In the genomic region with DNA sequence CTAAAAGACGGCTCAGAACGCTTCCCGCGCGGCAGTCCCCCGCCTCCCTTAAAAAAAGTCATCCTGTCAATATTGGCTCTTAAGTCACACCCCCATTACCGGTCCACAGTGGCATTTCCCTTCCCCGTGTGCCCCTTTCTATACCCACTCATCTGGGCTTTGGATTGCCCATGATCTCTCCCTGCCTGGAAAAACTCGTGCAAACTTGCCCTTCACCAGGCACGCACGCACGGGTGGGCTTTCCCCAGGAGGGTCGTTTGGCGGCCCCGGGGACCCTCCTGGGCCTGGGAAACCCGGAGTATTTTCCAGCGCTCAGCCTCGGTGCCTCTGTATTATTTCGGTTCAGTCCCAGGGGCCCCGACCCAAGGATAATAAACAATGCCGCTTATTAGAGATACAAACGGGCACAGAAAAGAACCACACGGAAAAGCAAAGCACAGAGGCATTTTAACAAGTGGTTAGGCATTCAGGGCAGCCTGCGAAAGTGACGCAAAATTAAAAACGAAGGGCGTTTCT, we compare ENCODE assay signal across 12 cellular contexts. TPM values are rescaled to one million over a fixed set of nuclear protein-coding genes. Genes with fewer than 3 reads are reported as not detected.
A peak's percentile ranks its signal among the peaks of the same experiment; 100 is the strongest.
DNase-seq lines count a peak whose midpoint lies in the region; ATAC-seq and TF ChIP-seq lines count a peak whose summit lies in the region.
"Had no signal": no experiment of that assay in that cellular context is flagged by ENCODE, and none has a peak within 500 bp of the region (broad histone marks: within the 10 kb centered on the region; RNA-seq: fewer than 3 reads in every experiment).

No MANE protein-coding gene starts in this region.

- H3K4me1 ChIP-seq in heart right ventricle (peaks cover 0 to 83% (median 48%) of the 10 kb centered on the region in 9 donors), esophagus squamous epithelium (peaks cover 13 to 80% (median 19%) of the 10 kb centered on the region in 3 donors), neural progenitor cell (peaks cover 46% of the 10 kb centered on the region), upper lobe of right lung (peaks cover 20% of the 10 kb centered on the region)

- peaks cover 0 to 66% (median 0%) of the 10 kb centered on the region in 7 donors for H3K27me3 ChIP-seq in heart right ventricle
- H3K27me3 ChIP-seq in esophagus squamous epithelium: peaks cover 0 to 70% (median 2%) of the 10 kb centered on the region in 4 donors
- H3K27me3 ChIP-seq in neural progenitor cell: peaks cover 99% of the 10 kb centered on the region
- H3K27me3 ChIP-seq in upper lobe of right lung: peaks cover 48% of the 10 kb centered on the region

- 30% methylated on average over 27 of the region's 27 CpGs for WGBS in heart right ventricle, 2 donors
- WGBS in esophagus squamous epithelium, 2 donors: 32 to 47% methylated on average over 16 to 27 of the region's 27 CpGs

- H3K36me3 Mint-ChIP-seq in neural progenitor cell: no peaks in the 10 kb centered on the region

- TF ChIP-seq CTCF in heart right ventricle (IDR thresholded peaks at IDR 0.05) (no peak), esophagus squamous epithelium (IDR thresholded peaks at IDR 0.05) (no peak), neural progenitor cell (IDR thresholded peaks at IDR 0.05) (no peak), upper lobe of right lung (IDR thresholded peaks at IDR 0.05) (no peak)

- no peaks in the 10 kb centered on the region for H3K9me3 Mint-ChIP-seq in neural progenitor cell

- H3K36me3 ChIP-seq in heart right ventricle: no peaks in the 10 kb centered on the region
- no peaks in the 10 kb centered on the region for H3K36me3 ChIP-seq in esophagus squamous epithelium
- no peaks in the 10 kb centered on the region for H3K36me3 ChIP-seq in neural progenitor cell
- H3K36me3 ChIP-seq in upper lobe of right lung: no peaks in the 10 kb centered on the region

- no peak overlapping the region for H2AFZ ChIP-seq in neural progenitor cell (replicated peaks)
- H2AFZ ChIP-seq: PC-9 had no signal

- intact Hi-C loops in heart right ventricle (cut with DNase I): loop anchor here (1.0 to 10.0 kb wide), 21 partner anchors 27 to 998 kb away; a partner anchor contains a TSS
- intact Hi-C loops in Right ventricle myocardium superior (cut with DNase I): loop anchor here (2.0 to 5.0 kb wide), 4 partner anchors 27 to 998 kb away; no protein-coding TSS in a partner anchor
- intact Hi-C loops in esophagus squamous epithelium (cut with DNase I): no loop called here
- intact Hi-C loops in upper lobe of right lung (cut with DNase I): no loop called here

- H3K9me3 ChIP-seq in heart right ventricle (no peaks in the 10 kb centered on the region), esophagus squamous epithelium (no peaks in the 10 kb centered on the region), neural progenitor cell (ENCODE audit: low read depth) (no peaks in the 10 kb centered on the region), upper lobe of right lung (no peaks in the 10 kb centered on the region)

- H3K79me2 ChIP-seq in neural progenitor cell (ENCODE audit: low read depth): no peaks in the 10 kb centered on the region

- H3K4me2 ChIP-seq in neural progenitor cell: peak overlapping the region; percentile 76
- H3K4me2 ChIP-seq: PC-9 had no signal

- TF ChIP-seq POLR2A in esophagus squamous epithelium (IDR thresholded peaks at IDR 0.05): no peak

- peaks cover 47% of the 10 kb centered on the region for H3K4me1 Mint-ChIP-seq in neural progenitor cell

- DNase-seq in heart right ventricle (peak in 1 of 2 donors; percentile 18), Right ventricle myocardium superior (no peak), esophagus squamous epithelium (lab: John Stamatoyannopoulos, UW) (no peak), neural progenitor cell (ENCODE audit: low spot score) (peak; percentile 31), upper lobe of right lung (no peak), GM03348 (ENCODE audit: low spot score) (no peak), NCI-H1048 (lab: John Stamatoyannopoulos, UW) (no peak)
- DNase-seq: ACHN, NCI-H2081, PC-9, T-helper 9 cell had no signal

- no peak for ATAC-seq in heart right ventricle
- ATAC-seq in Right ventricle myocardium superior (ENCODE audit: poor library complexity): no peak
- ATAC-seq in upper lobe of right lung: no peak
- no peak for ATAC-seq in GM18867 (IDR thresholded peaks at IDR 0.05; ENCODE audit: unreplicated experiment)

- peak overlapping the region; percentile 86 for H3K4me3 Mint-ChIP-seq in neural progenitor cell

- H3K9ac ChIP-seq in neural progenitor cell: no peak overlapping the region

- peaks cover 62% of the 10 kb centered on the region for H3K27me3 Mint-ChIP-seq in neural progenitor cell (ENCODE audit: insufficient read depth, low read depth)

- H4K20me1 ChIP-seq in neural progenitor cell (ENCODE audit: low read depth): peaks cover 42% of the 10 kb centered on the region

- H3K4me3 ChIP-seq in heart right ventricle (peak overlapping the region in 9 of 10 donors; percentile 42 to 83 (median 57)), esophagus squamous epithelium (peak overlapping the region; percentile 27 to 64 (median 57)), neural progenitor cell (peak overlapping the region; percentile 46), upper lobe of right lung (peak overlapping the region; percentile 57)
- H3K4me3 ChIP-seq: PC-9 had no signal

- H3K27ac ChIP-seq in heart right ventricle (peak overlapping the region; percentile 80 to 98 (median 92)), esophagus squamous epithelium (peak overlapping the region; percentile 61 to 90 (median 88)), neural progenitor cell (no peak overlapping the region), upper lobe of right lung (peak overlapping the region; percentile 81)
- H3K27ac ChIP-seq: PC-9 had no signal

- H3F3A ChIP-seq in neural progenitor cell (ENCODE audit: low read depth): peaks cover 15% of the 10 kb centered on the region

- H3K27ac Mint-ChIP-seq in neural progenitor cell: no peak overlapping the region

RNA-seq across cellular contexts. Expression of a gene that starts 35.9 kb away (rescaled TPM):
- total RNA-seq in heart right ventricle (100 to 1,000 TPM in 9 of 10 donors, 10 to 100 TPM in 1; 96.8 to 145 (median 126) TPM), Right ventricle myocardium superior (104 TPM), esophagus squamous epithelium (10 to 100 TPM; 16.8 to 38.1 (median 23.0) TPM), neural progenitor cell (ENCODE audit: low replicate concordance) (0.30 and 0.40 TPM in 2 replicates), upper lobe of right lung (99.4 TPM)
- 10 to 100 TPM; 16.7 to 37.2 TPM for polyA plus RNA-seq in heart right ventricle

Comparison
In these comparisons a context has a peak if more than half of its experiments do, and no peak if none do; other contexts are left out.
1. RNA of a gene that starts 35.9 kb away (total RNA-seq): 96.8 to 145 TPM in heart right ventricle, 104 TPM in Right ventricle myocardium superior (single experiment), 99.4 TPM in upper lobe of right lung (single experiment) and 16.8 to 38.1 TPM in esophagus squamous epithelium; 0.30 to 0.40 TPM in neural progenitor cell; every median in the first group is over 10 times any median in the second.
2. intact Hi-C loops: an anchor here in heart right ventricle (1.0 to 10.0 kb wide) and Right ventricle myocardium superior (2.0 to 5.0 kb wide); none called in esophagus squamous epithelium and upper lobe of right lung.
3. Peak in every context shown above with its lines, with median percentiles within 50 percentile points of each other: H3K4me3 ChIP-seq.